Comparison of ENCODE assay signal across 29 cellular contexts in the genomic region with DNA sequence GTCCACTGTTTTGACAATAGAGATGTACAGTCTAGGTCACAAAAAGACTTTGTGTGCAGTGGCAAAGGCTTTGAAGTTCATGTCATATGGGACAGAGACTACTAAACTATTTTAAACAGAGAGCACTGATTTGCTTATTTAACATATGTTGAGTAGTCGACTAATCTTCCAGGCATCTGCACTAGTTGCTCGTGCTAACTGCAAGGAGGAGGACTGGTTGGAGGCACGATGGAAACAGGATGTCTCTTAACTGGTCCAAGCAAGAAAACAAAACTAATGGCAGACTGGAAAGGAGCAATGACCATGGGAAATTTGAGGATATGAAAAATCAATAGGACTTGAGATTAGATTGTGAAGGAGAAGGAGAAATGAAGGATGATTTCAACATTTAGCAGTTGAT. TPM values are rescaled to one million over a fixed set of nuclear protein-coding genes. Genes with fewer than 3 reads are reported as not detected.
DNase-seq lines count a peak whose midpoint lies in the region; ATAC-seq and TF ChIP-seq lines count a peak whose summit lies in the region.
"Had no signal": no experiment of that assay in that cellular context is flagged by ENCODE, and none has a peak within 500 bp of the region (broad histone marks: within the 10 kb centered on the region; RNA-seq: fewer than 3 reads in every experiment).

No MANE protein-coding gene starts in this region.

- H3K9me3 ChIP-seq in MG63: no peaks in the 10 kb centered on the region
- no peaks in the 10 kb centered on the region for H3K9me3 ChIP-seq in spleen
- H3K9me3 ChIP-seq: esophagus squamous epithelium, lower lobe of right lung, SJSA1 had no signal

- H3K4me3 Mint-ChIP-seq in stimulated activated effector memory CD8-positive, alpha-beta T cell treated with anti-CD3 and anti-CD28 coated beads, Interleukin-12 subunit alpha, Interleukin-12 subunit beta, amount 100 ng/mL, for 72 hours: no peak overlapping the region
- H3K4me3 Mint-ChIP-seq: CD4-positive, alpha-beta T cell; central memory CD8-positive, alpha-beta T cell; dendritic cell treated with granulocyte-macrophage colony-stimulating factor and Interleukin-4, amounts not matched to agents 40 ng/mL and 50 ng/mL, for 4 days; H9; natural killer cell treated with Interleukin-12 subunit alpha and Interleukin-12 subunit beta and Interleukin-15 and Interleukin-18, amount 100 ng/mL, for 72 hours; type B pancreatic cell had no signal

- peak; percentile 66 for DNase-seq in ELR (ENCODE audit: low read depth)
- DNase-seq in MG63: peak; percentile 9
- no peak for DNase-seq in epithelial cell of prostate (ENCODE audit: low read depth, low spot score)
- no peak for DNase-seq in stimulated activated effector memory CD8-positive, alpha-beta T cell treated with anti-CD3 and anti-CD28 coated beads, Interleukin-12 subunit alpha, Interleukin-12 subunit beta, amount 100 ng/mL, for 72 hours (ENCODE audit: low spot score in 2 of 2)
- DNase-seq in spleen: no peak
- no peak for DNase-seq in RKO (ENCODE audit: low spot score)
- DNase-seq in 8988T: no peak
- DNase-seq: activated CD4-positive, alpha-beta T cell treated with anti-CD3 and anti-CD28 coated beads for 48 hours; activated gamma-delta T cell; activated T-cell treated with anti-CD3 and anti-CD28 coated beads, Interleukin-2, amount 50 U/mL, for 1 hour; CD4-positive, alpha-beta T cell; DND-41; esophagus squamous epithelium; H9; lower lobe of right lung; NCI-H146; NCI-H2107; NCI-H748 treated with DMSO at 0.1 percent for 48 hours; RPMI8226; stimulated activated naive CD4-positive, alpha-beta T cell had no signal

- no peak for TF ChIP-seq POLR2A in spleen (IDR thresholded peaks at IDR 0.05)

- H3K36me3 ChIP-seq in MG63 (peaks cover 24% of the 10 kb centered on the region), spleen (peaks cover 0 to 15% (median 5%) of the 10 kb centered on the region in 6 donors)

- H3K4me1 ChIP-seq in spleen: peaks cover 0 to 24% (median 5%) of the 10 kb centered on the region in 6 donors
- H3K4me1 ChIP-seq: lower lobe of right lung had no signal

- intact Hi-C loops in spleen (cut with DNase I; ENCODE audit: low total_unique reads): loop anchor here (10.0 kb wide), 1 partner anchor 435 kb away; no protein-coding TSS in a partner anchor

- no peak for ATAC-seq in stimulated activated effector memory CD8-positive, alpha-beta T cell treated with anti-CD3 and anti-CD28 coated beads, Interleukin-12 subunit alpha, Interleukin-12 subunit beta, amount 100 ng/mL, for 72 hours
- ATAC-seq: HepG2; natural killer cell treated with Interleukin-12 subunit alpha and Interleukin-12 subunit beta and Interleukin-15 and Interleukin-18, amount 100 ng/mL, for 72 hours had no signal

- H3K27me3 ChIP-seq in MG63 (no peaks in the 10 kb centered on the region), spleen (replicated peaks in 1 of 7) (no peaks in the 10 kb centered on the region)
- H3K27me3 ChIP-seq: esophagus squamous epithelium, hepatocyte, SJSA1 had no signal

- no peak overlapping the region for H3K4me3 ChIP-seq in MG63
- H3K4me3 ChIP-seq in spleen: no peak overlapping the region
- H3K4me3 ChIP-seq: esophagus squamous epithelium, hepatocyte, lower lobe of right lung, SJSA1 had no signal

- peaks cover 8% of the 10 kb centered on the region for H3K36me3 Mint-ChIP-seq in stimulated activated effector memory CD8-positive, alpha-beta T cell treated with anti-CD3 and anti-CD28 coated beads, Interleukin-12 subunit alpha, Interleukin-12 subunit beta, amount 100 ng/mL, for 72 hours

- peak overlapping the region; percentile 90 for H3K27ac ChIP-seq in epithelial cell of prostate
- H3K27ac ChIP-seq in spleen: no peak overlapping the region
- H3K27ac ChIP-seq: hepatocyte, lower lobe of right lung, SJSA1 had no signal

- H3K9me3 Mint-ChIP-seq in stimulated activated effector memory CD8-positive, alpha-beta T cell treated with anti-CD3 and anti-CD28 coated beads, Interleukin-12 subunit alpha, Interleukin-12 subunit beta, amount 100 ng/mL, for 72 hours: no peaks in the 10 kb centered on the region
- H3K9me3 Mint-ChIP-seq: CD4-positive, alpha-beta T cell; central memory CD8-positive, alpha-beta T cell; dendritic cell treated with granulocyte-macrophage colony-stimulating factor and Interleukin-4, amounts not matched to agents 40 ng/mL and 50 ng/mL, for 4 days; H9; natural killer cell treated with Interleukin-12 subunit alpha and Interleukin-12 subunit beta and Interleukin-15 and Interleukin-18, amount 100 ng/mL, for 72 hours; type B pancreatic cell had no signal

- H3K27ac Mint-ChIP-seq in stimulated activated effector memory CD8-positive, alpha-beta T cell treated with anti-CD3 and anti-CD28 coated beads, Interleukin-12 subunit alpha, Interleukin-12 subunit beta, amount 100 ng/mL, for 72 hours: peak overlapping the region; percentile 8
- H3K27ac Mint-ChIP-seq: CD4-positive, alpha-beta T cell; dendritic cell treated with granulocyte-macrophage colony-stimulating factor and Interleukin-4, amounts not matched to agents 40 ng/mL and 50 ng/mL, for 4 days; H9; natural killer cell treated with Interleukin-12 subunit alpha and Interleukin-12 subunit beta and Interleukin-15 and Interleukin-18, amount 100 ng/mL, for 72 hours had no signal

- H3K4me1 Mint-ChIP-seq in stimulated activated effector memory CD8-positive, alpha-beta T cell treated with anti-CD3 and anti-CD28 coated beads, Interleukin-12 subunit alpha, Interleukin-12 subunit beta, amount 100 ng/mL, for 72 hours: peaks cover 22% of the 10 kb centered on the region
- H3K4me1 Mint-ChIP-seq: central memory CD8-positive, alpha-beta T cell had no signal

- no peak for TF ChIP-seq CTCF in spleen (IDR thresholded peaks at IDR 0.05 in 8 of 11, conservative IDR thresholded peaks at IDR 0.05 in 3 of 11)

- WGBS in spleen, 5 donors: 72 to 91% (median 84%) methylated on average over 3 of the region's 3 CpGs

RNA-seq across cellular contexts. Expression of a gene that starts 28.5 kb away (rescaled TPM):
- not detected in 2 replicates for total RNA-seq in MG63 (2014; rRNA removed; shearing (Covaris generic); ENCODE audit: low replicate concordance)
- under 1 TPM in 2 of 7 donors, not detected in 5; 0.17 to 0.28 TPM for total RNA-seq in spleen
- polyA plus RNA-seq in spleen: not detected
- total RNA-seq: activated CD8-positive, alpha-beta memory T cell treated with anti-CD3 and anti-CD28 coated beads for 36 hours; CD4-positive, alpha-beta T cell; H9; HepG2; LHCN-M2; natural killer cell treated with Interleukin-12 subunit alpha and Interleukin-12 subunit beta and Interleukin-15 and Interleukin-18, amount 100 ng/mL, for 72 hours; SJSA1 had no signal
- polyA plus RNA-seq: HepG2 had no signal

RNA-seq across cellular contexts. Expression of a gene that starts 46.4 kb away (rescaled TPM):
- 18.6 and 27.3 TPM in 2 replicates for total RNA-seq in MG63 (2014; rRNA removed; shearing (Covaris generic); ENCODE audit: low replicate concordance)
- 1 to 10 TPM; 5.0 to 8.3 (median 6.2) TPM for total RNA-seq in spleen
- 1 to 10 TPM; 1.5 to 3.2 (median 1.9) TPM for polyA plus RNA-seq in spleen

Comparison
In these comparisons a context has a peak if more than half of its experiments do, and no peak if none do; other contexts are left out.
1. DNase-seq: peak in ELR (single experiment) and MG63 (single experiment); none in epithelial cell of prostate (single experiment), stimulated activated effector memory CD8-positive, alpha-beta T cell treated with anti-CD3 and anti-CD28 coated beads, Interleukin-12 subunit alpha, Interleukin-12 subunit beta, amount 100 ng/mL, for 72 hours (0 of 2), spleen (single experiment), RKO (single experiment) and 8988T (single experiment).